ENCODE assay signal across 8 cellular contexts in the genomic region with DNA sequence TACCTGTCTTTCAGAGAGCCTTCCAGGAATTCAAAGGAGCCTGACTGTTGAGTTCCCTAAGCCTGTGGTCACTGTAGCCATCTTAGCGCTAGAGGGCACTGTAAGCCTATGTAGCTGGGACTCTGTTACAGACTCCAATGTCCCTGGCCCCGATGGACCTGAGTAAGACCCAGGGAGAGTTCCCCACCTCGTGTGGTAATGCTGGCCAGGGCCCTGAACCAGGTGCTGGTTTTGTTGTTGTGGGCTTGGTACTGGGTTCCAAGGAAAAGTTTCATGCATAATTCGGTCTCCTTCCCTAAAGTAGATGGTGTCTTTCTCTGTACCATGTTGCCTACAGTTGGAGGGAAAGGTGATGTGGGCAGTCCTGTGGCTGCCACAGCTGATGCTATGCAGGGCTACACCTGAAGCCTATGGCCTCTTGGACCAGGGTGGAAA. TPM values are rescaled to one million over a fixed set of nuclear protein-coding genes. Genes with fewer than 3 reads are reported as not detected.
DNase-seq lines count a peak whose midpoint lies in the region; ATAC-seq and TF ChIP-seq lines count a peak whose summit lies in the region.

No MANE protein-coding gene starts in this region.

- TF ChIP-seq CTCF in GM13977 (IDR thresholded peaks at IDR 0.05; ENCODE audit: extremely low read depth, insufficient read depth, missing control alignments): peak; percentile 80
- peak; percentile 97 for TF ChIP-seq CTCF in astrocyte of the cerebellum (IDR thresholded peaks at IDR 0.05; ENCODE audit: low read depth, low read length, missing control alignments)
- TF ChIP-seq CTCF in sigmoid colon (IDR thresholded peaks at IDR 0.05): peak; percentile 35 to 74 (median 56)

- ATAC-seq in HG02970 (IDR thresholded peaks at IDR 0.05; ENCODE audit: low FRiP score, unreplicated experiment) (no peak), HG03342 (IDR thresholded peaks at IDR 0.05; ENCODE audit: unreplicated experiment) (no peak)

- DNase-seq in GM13977 (ENCODE audit: low spot score): peak; percentile 72
- DNase-seq in NCI-H1048 (lab: John Stamatoyannopoulos, UW): peak; percentile 41
- DNase-seq in T-helper 2 cell: peak in 4 of 5 experiments; percentile 25 to 69 (median 32)
- DNase-seq in astrocyte of the cerebellum (ENCODE audit: low read depth): peak; percentile 59
- peak; percentile 71 for DNase-seq in hepatic stellate cell (ENCODE audit: low spot score)
- DNase-seq in sigmoid colon: no peak

- H3K36me3 ChIP-seq in sigmoid colon: peaks cover 0 to 55% (median 3%) of the 10 kb centered on the region in 4 donors

- TF ChIP-seq EP300 in sigmoid colon (IDR thresholded peaks at IDR 0.05): no peak

- in situ Hi-C loops in GM13977 (cut with MboI; ENCODE audit: low pct_unique_long_range_greater_than_20kb, low sequenced_read_pairs, unreplicated experiment) (no loop called here), astrocyte of the cerebellum (cut with HindIII; ENCODE audit: low sequenced_read_pairs) (no loop called here)

- no peak for TF ChIP-seq POLR2A in sigmoid colon (IDR thresholded peaks at IDR 0.05)

- H3K4me1 ChIP-seq in sigmoid colon: peaks cover 0 to 22% (median 15%) of the 10 kb centered on the region in 4 donors

- no peaks in the 10 kb centered on the region for H3K27me3 ChIP-seq in sigmoid colon

- 29 to 33% methylated on average over 4 of the region's 4 CpGs for WGBS in sigmoid colon, 2 donors

- H3K9me3 ChIP-seq in sigmoid colon: no peaks in the 10 kb centered on the region

- no peak overlapping the region for H3K27ac ChIP-seq in sigmoid colon

- intact Hi-C loops in sigmoid colon (cut with DNase I): loop anchor here (2.0 kb wide), 1 partner anchor 222 kb away; no protein-coding TSS in a partner anchor

- H3K4me3 ChIP-seq in astrocyte of the cerebellum (ENCODE audit: low read depth, low read length) (no peak overlapping the region), sigmoid colon (no peak overlapping the region)

RNA-seq across cellular contexts. Expression of a gene that starts 32.4 kb away (rescaled TPM):
- 10 to 100 TPM in 1 of 4 donors, 1 to 10 TPM in 3; 7.6 to 11.4 (median 9.8) TPM for total RNA-seq in sigmoid colon
- polyA plus RNA-seq in sigmoid colon: 1 to 10 TPM; 1.2 to 8.0 (median 3.0) TPM
